Comparison of ENCODE assay signal across 10 cellular contexts in genomic region chr20:5770987-5771318, GRCh38. TPM values are rescaled to one million over a fixed set of nuclear protein-coding genes. Genes with fewer than 3 reads are reported as not detected.
DNase-seq lines count a peak whose midpoint lies in the region; ATAC-seq lines count a peak whose summit lies in the region.
"Had no signal": no experiment of that assay in that cellular context is flagged by ENCODE, and none has a peak within 500 bp of the region (broad histone marks: within the 10 kb centered on the region; RNA-seq: fewer than 3 reads in every experiment).

No MANE protein-coding gene starts in this region.

- peaks cover 3% of the 10 kb centered on the region for H3K36me3 ChIP-seq in endocrine pancreas (ENCODE audit: control insufficient read depth, insufficient read depth, low read length)

- peak overlapping the region; percentile 7 for H3K4me3 ChIP-seq in endocrine pancreas (ENCODE audit: control insufficient read depth, insufficient read depth, low read length)

- H3K27me3 ChIP-seq in endocrine pancreas (ENCODE audit: control insufficient read depth, insufficient read depth, low read length) = no peaks in the 10 kb centered on the region

- peaks cover 12% of the 10 kb centered on the region for H3K4me1 ChIP-seq in endocrine pancreas (ENCODE audit: control insufficient read depth, insufficient read depth, low read length)

- ATAC-seq in GM18502 (IDR thresholded peaks at IDR 0.05; ENCODE audit: poor library complexity, unreplicated experiment) = peak; percentile 61
- ATAC-seq in GM19463 (IDR thresholded peaks at IDR 0.05; ENCODE audit: unreplicated experiment) = peak; percentile 54
- ATAC-seq in HG03460 (IDR thresholded peaks at IDR 0.05; ENCODE audit: unreplicated experiment) = peak; percentile 55

- H3K9ac ChIP-seq in endocrine pancreas (ENCODE audit: control insufficient read depth, insufficient read depth, low read length) = no peak overlapping the region

- DNase-seq in dermis blood vessel endothelial cell (no peak), NCI-H2196 treated with DMSO at 0.1 percent for 48 hours (lab: John Stamatoyannopoulos, UW; ENCODE audit: unreplicated experiment) (no peak), AG20443 (ENCODE audit: low spot score) (no peak), SW 1271 (lab: John Stamatoyannopoulos, UW) (no peak)
- DNase-seq: CD4-positive, CD25-positive, alpha-beta regulatory T cell; NCI-H2081 treated with DMSO at 0.1 percent for 48 hours had no signal

- no peaks in the 10 kb centered on the region for H3K9me3 ChIP-seq in endocrine pancreas (ENCODE audit: control insufficient read depth, low read length)

RNA-seq across cellular contexts. Expression of gene SHLD1, which starts 20.8 kb away (rescaled TPM):
- total RNA-seq in dermis blood vessel endothelial cell = 2.6 and 3.4 TPM in 2 replicates
